In the genomic region with DNA sequence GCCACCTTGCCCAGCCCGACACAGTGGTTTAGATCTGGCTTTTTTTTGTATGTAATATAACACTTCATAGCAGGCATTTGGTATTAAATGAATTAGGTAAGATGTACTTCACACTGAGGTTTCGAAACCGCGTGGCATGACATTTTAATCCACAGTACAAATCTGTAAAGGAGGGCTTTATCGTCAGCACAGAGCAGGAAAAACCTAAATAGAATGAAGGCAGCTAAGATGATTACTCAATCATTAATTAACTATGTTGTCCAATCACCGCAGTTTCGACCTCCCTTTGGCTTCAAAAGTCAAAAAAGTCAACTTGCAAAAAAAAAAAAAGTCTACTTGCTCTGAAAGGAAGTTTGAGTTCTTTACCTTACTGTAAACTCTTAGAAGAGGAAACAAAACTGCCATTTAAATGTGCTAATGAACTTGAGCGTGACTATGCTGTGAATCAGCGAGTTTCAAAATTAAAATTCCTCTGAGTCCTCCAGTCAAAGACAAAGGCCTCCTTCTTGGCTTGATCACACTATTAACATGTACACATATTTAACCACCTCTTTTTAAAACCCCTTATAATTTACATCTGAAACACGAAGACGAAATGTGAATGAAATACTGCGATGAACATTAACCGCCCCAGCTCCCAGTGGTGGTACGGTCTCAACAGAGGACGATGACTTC, we compare ENCODE assay signal across 8 cellular contexts. TPM values are rescaled to one million over a fixed set of nuclear protein-coding genes. Genes with fewer than 3 reads are reported as not detected.
DNase-seq lines count a peak whose midpoint lies in the region; ATAC-seq lines count a peak whose summit lies in the region.

No MANE protein-coding gene starts in this region.

- peak overlapping the region; percentile 97 for H3K27ac Mint-ChIP-seq in activated CD4-positive, alpha-beta T cell treated with anti-CD3 and anti-CD28 coated beads, Interleukin-2, amount 10 ng/mL, durations not matched to agents 24 days and 14 days
- H3K27ac Mint-ChIP-seq in naive thymus-derived CD8-positive, alpha-beta T cell: peak overlapping the region; percentile 90 to 99 (median 98)

- peaks cover 8% of the 10 kb centered on the region for H3K36me3 Mint-ChIP-seq in activated CD4-positive, alpha-beta T cell treated with anti-CD3 and anti-CD28 coated beads, Interleukin-2, amount 10 ng/mL, durations not matched to agents 24 days and 14 days (ENCODE audit: low read depth)
- peaks cover 0 to 3% (median 0%) of the 10 kb centered on the region in 3 donors for H3K36me3 Mint-ChIP-seq in naive thymus-derived CD8-positive, alpha-beta T cell

- no peaks in the 10 kb centered on the region for H3K27me3 ChIP-seq in HUES64 (ENCODE audit: insufficient read depth, low read length)

- ATAC-seq in GM21447 (IDR thresholded peaks at IDR 0.05; ENCODE audit: unreplicated experiment) (peak; percentile 32), esophagus mucosa (peak; percentile 78)
- ATAC-seq in naive thymus-derived CD8-positive, alpha-beta T cell: peak; percentile 41 to 55

- H3K4me1 ChIP-seq in HUES64 (ENCODE audit: insufficient read depth, low read length): peaks cover 9% of the 10 kb centered on the region; the same call in 1 of the 2 replicates
- no peaks in the 10 kb centered on the region for H3K4me1 ChIP-seq in urinary bladder (ENCODE audit: insufficient read depth)

- H3K27me3 Mint-ChIP-seq in activated CD4-positive, alpha-beta T cell treated with anti-CD3 and anti-CD28 coated beads, Interleukin-2, amount 10 ng/mL, durations not matched to agents 24 days and 14 days: no peaks in the 10 kb centered on the region
- no peaks in the 10 kb centered on the region for H3K27me3 Mint-ChIP-seq in naive thymus-derived CD8-positive, alpha-beta T cell

- H3K4me1 Mint-ChIP-seq in activated CD4-positive, alpha-beta T cell treated with anti-CD3 and anti-CD28 coated beads, Interleukin-2, amount 10 ng/mL, durations not matched to agents 24 days and 14 days: peaks cover 23% of the 10 kb centered on the region
- H3K4me1 Mint-ChIP-seq in naive thymus-derived CD8-positive, alpha-beta T cell: peaks cover 10 to 38% (median 29%) of the 10 kb centered on the region in 4 donors

- H3K9me3 ChIP-seq in HUES64 (ENCODE audit: insufficient read depth, low read depth, low read length): no peaks in the 10 kb centered on the region

- intact Hi-C loops in activated CD4-positive, alpha-beta T cell treated with anti-CD3 and anti-CD28 coated beads, Interleukin-2, amount 10 ng/mL, durations not matched to agents 24 days and 14 days (cut with micrococcal nuclease): loop anchor here (1.0 to 5.0 kb wide), 7 partner anchors 16 to 421 kb away; a partner anchor contains a TSS

- no peaks in the 10 kb centered on the region for H3K9me3 Mint-ChIP-seq in activated CD4-positive, alpha-beta T cell treated with anti-CD3 and anti-CD28 coated beads, Interleukin-2, amount 10 ng/mL, durations not matched to agents 24 days and 14 days
- no peaks in the 10 kb centered on the region for H3K9me3 Mint-ChIP-seq in naive thymus-derived CD8-positive, alpha-beta T cell

- DNase-seq in ELR (ENCODE audit: low read depth) (peak; percentile 64), UCSD-AML1 (lab: John Stamatoyannopoulos, UW; ENCODE audit: unreplicated experiment) (no peak)
- peak; percentile 69 for DNase-seq in activated CD4-positive, alpha-beta T cell treated with anti-CD3 and anti-CD28 coated beads, Interleukin-2, amount 10 ng/mL, durations not matched to agents 24 days and 14 days
- DNase-seq in naive thymus-derived CD8-positive, alpha-beta T cell: peak in 5 of 10 donors; percentile 10 to 58 (median 50)

- peak overlapping the region; percentile 85 for H3K9ac ChIP-seq in HUES64 (ENCODE audit: low read depth, low read length)

- POLR2A ChIA-PET in naive thymus-derived CD8-positive, alpha-beta T cell (lab: Charles Lee): interaction anchor here (0.7 to 3.8 kb wide), 8 partner anchors 9 to 276 kb away, joined by 3 to 46 read pairs (median 5); a partner anchor contains a TSS

- H3K4me3 Mint-ChIP-seq in activated CD4-positive, alpha-beta T cell treated with anti-CD3 and anti-CD28 coated beads, Interleukin-2, amount 10 ng/mL, durations not matched to agents 24 days and 14 days: peak overlapping the region; percentile 94
- H3K4me3 Mint-ChIP-seq in naive thymus-derived CD8-positive, alpha-beta T cell: peak overlapping the region; percentile 88 to 99 (median 96)

- no peaks in the 10 kb centered on the region for H3K36me3 ChIP-seq in HUES64 (ENCODE audit: insufficient read depth, low read length)
- H3K36me3 ChIP-seq in urinary bladder (ENCODE audit: insufficient read depth): no peaks in the 10 kb centered on the region

- H3K4me3 ChIP-seq in HUES64 (ENCODE audit: low read length): peak overlapping the region; percentile 67
- H3K4me3 ChIP-seq in urinary bladder (ENCODE audit: low read depth, low read length): peak overlapping the region; percentile 95

- H3K27ac ChIP-seq in HUES64 (ENCODE audit: low read depth, low read length): peak overlapping the region; percentile 87
- H3K27ac ChIP-seq in urinary bladder (ENCODE audit: low read depth): peak overlapping the region; percentile 90

- 16% methylated on average over 14 of the region's 15 CpGs for WGBS in HUES64
- WGBS in urinary bladder: 13% methylated on average over 15 of the region's 15 CpGs

RNA-seq across cellular contexts. Expression of a gene that starts 0.7 kb away (rescaled TPM):
- 18.6 TPM for polyA plus RNA-seq in HUES64 (2013, experiment 1 of 2)
- 16.3 TPM for polyA plus RNA-seq in HUES64 (2013, experiment 2 of 2)
- 29.4 and 31.2 TPM in 2 replicates for total RNA-seq in activated CD4-positive, alpha-beta T cell treated with anti-CD3 and anti-CD28 coated beads, Interleukin-2, amount 10 ng/mL, durations not matched to agents 24 days and 14 days
- total RNA-seq in esophagus mucosa: 17.8 TPM
- total RNA-seq in naive thymus-derived CD8-positive, alpha-beta T cell: 10 to 100 TPM; 16.2 to 17.2 TPM
- polyA plus RNA-seq in naive thymus-derived CD8-positive, alpha-beta T cell: 1 to 10 TPM; 4.0 to 7.7 (median 7.1) TPM
- 52.7 TPM for total RNA-seq in urinary bladder
- polyA plus RNA-seq in urinary bladder: 7.8 TPM

RNA-seq across cellular contexts. Expression of a gene that starts 15.3 kb away (rescaled TPM):
- 20.5 TPM for polyA plus RNA-seq in HUES64 (2013, experiment 1 of 2)
- 21.2 TPM for polyA plus RNA-seq in HUES64 (2013, experiment 2 of 2)
- total RNA-seq in activated CD4-positive, alpha-beta T cell treated with anti-CD3 and anti-CD28 coated beads, Interleukin-2, amount 10 ng/mL, durations not matched to agents 24 days and 14 days: 43.9 and 56.2 TPM in 2 replicates
- total RNA-seq in esophagus mucosa: 54.6 TPM
- 10 to 100 TPM; 40.0 to 49.2 TPM for total RNA-seq in naive thymus-derived CD8-positive, alpha-beta T cell
- polyA plus RNA-seq in naive thymus-derived CD8-positive, alpha-beta T cell: 10 to 100 TPM; 29.9 to 35.5 (median 34.8) TPM
- 47.4 TPM for total RNA-seq in urinary bladder
- polyA plus RNA-seq in urinary bladder: 21.9 TPM
